Comparison of ENCODE assay signal across 27 cellular contexts in the genomic region with DNA sequence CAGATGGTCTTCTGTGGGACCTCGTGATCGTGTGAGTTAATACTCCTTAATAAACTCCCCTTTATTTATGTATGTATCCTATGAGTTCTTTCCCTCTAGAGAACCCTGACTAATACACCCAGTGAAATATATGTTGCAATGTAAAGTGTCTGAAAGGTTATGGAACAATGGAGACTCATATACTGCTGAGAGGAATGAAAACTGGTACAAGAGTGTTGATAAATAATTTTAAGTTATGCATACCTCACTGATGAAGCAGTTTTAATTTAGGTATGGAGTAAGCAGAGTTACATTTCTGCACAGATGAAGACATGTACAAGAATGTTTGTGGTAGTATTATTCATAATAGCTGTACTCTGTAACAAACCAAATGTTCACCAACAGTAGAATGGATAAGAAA.
"Had no signal": no experiment of that assay in that cellular context is flagged by ENCODE, and none has a peak within 500 bp of the region (broad histone marks: within the 10 kb centered on the region; RNA-seq: fewer than 3 reads in every experiment).

No MANE protein-coding gene starts in this region.

- H3K4me3 ChIP-seq: adrenal gland, body of pancreas, cardiac muscle cell, colonic mucosa, esophagus muscularis mucosa, gastroesophageal sphincter had no signal

- H3K27me3 Mint-ChIP-seq: activated CD8-positive, alpha-beta T cell treated with anti-CD3 and anti-CD28 coated beads for 36 hours; activated naive CD4-positive, alpha-beta T cell treated with anti-CD3 and anti-CD28 coated beads, Interleukin-2, amount 50 U/mL, for 24 hours; activated naive CD8-positive, alpha-beta T cell treated with anti-CD3 and anti-CD28 coated beads for 36 hours; activated naive CD8-positive, alpha-beta T cell treated with anti-CD3 and anti-CD28 coated beads, Interleukin-2, amount 50 U/mL, for 24 hours; activated T-helper 17 cell treated with anti-CD3 and anti-CD28 coated beads, Interleukin-2, amount 50 U/mL, for 72 hours had no signal

- H3K27ac ChIP-seq: adrenal gland, body of pancreas, cardiac muscle cell, colonic mucosa, esophagus muscularis mucosa, gastroesophageal sphincter had no signal

- H3K9me3 ChIP-seq: adrenal gland, body of pancreas, colonic mucosa, esophagus muscularis mucosa, gastroesophageal sphincter had no signal

- DNase-seq: activated CD4-positive, alpha-beta T cell treated with anti-CD3 and anti-CD28 coated beads for 48 hours; activated CD4-positive, alpha-beta T cell treated with anti-CD3 and anti-CD28 coated beads, Interleukin-2, amount 50 U/mL, for 1 hour; activated CD4-positive, alpha-beta T cell treated with anti-CD3 and anti-CD28 coated beads, Interleukin-2, amount 50 U/mL, for 48 hours; activated CD8-positive, alpha-beta memory T cell treated with anti-CD3 and anti-CD28 coated beads for 24 hours; activated CD8-positive, alpha-beta T cell treated with anti-CD3 and anti-CD28 coated beads for 36 hours; activated effector memory CD4-positive, alpha-beta T cell treated with Interleukin-2 at 50 U/mL for 16 hours; activated gamma-delta T cell treated with Interleukin-2 at 50 U/mL for 16 hours; activated naive CD4-positive, alpha-beta T cell treated with Interleukin-2 at 50 U/mL for 16 hours; activated naive CD8-positive, alpha-beta T cell treated with anti-CD3 and anti-CD28 coated beads for 36 hours; activated naive CD8-positive, alpha-beta T cell treated with anti-CD3 and anti-CD28 coated beads, Interleukin-2, amount 50 U/mL, for 24 hours; activated T-cell treated with anti-CD3 and anti-CD28 coated beads, Interleukin-2, amount 50 U/mL, for 4 hours; adrenal gland; amygdala; aorta; body of pancreas; central memory CD4-positive, alpha-beta T cell; cerebellar nuclear complex; colonic mucosa; effector CD8-positive, alpha-beta T cell; erythroblast; foreskin melanocyte; T-helper 2 cell had no signal

- ATAC-seq: activated CD8-positive, alpha-beta T cell treated with anti-CD3 and anti-CD28 coated beads for 36 hours; activated naive CD8-positive, alpha-beta T cell treated with anti-CD3 and anti-CD28 coated beads, Interleukin-2, amount 50 U/mL, for 24 hours; activated T-cell treated with anti-CD3 and anti-CD28 coated beads, Interleukin-2, amount 50 U/mL, for 4 hours; activated T-helper 17 cell treated with anti-CD3 and anti-CD28 coated beads, Interleukin-2, amount 50 U/mL, for 72 hours; body of pancreas; gastroesophageal sphincter had no signal

- H3K36me3 ChIP-seq: adrenal gland, cardiac muscle cell, colonic mucosa, esophagus muscularis mucosa, gastroesophageal sphincter had no signal

- H3K4me1 ChIP-seq: adrenal gland, body of pancreas, colonic mucosa, esophagus muscularis mucosa, gastroesophageal sphincter had no signal

- H3K27ac Mint-ChIP-seq: activated CD8-positive, alpha-beta T cell treated with anti-CD3 and anti-CD28 coated beads for 36 hours; activated naive CD4-positive, alpha-beta T cell treated with anti-CD3 and anti-CD28 coated beads, Interleukin-2, amount 50 U/mL, for 24 hours; activated naive CD8-positive, alpha-beta T cell treated with anti-CD3 and anti-CD28 coated beads for 36 hours; activated naive CD8-positive, alpha-beta T cell treated with anti-CD3 and anti-CD28 coated beads, Interleukin-2, amount 50 U/mL, for 24 hours; activated T-helper 17 cell treated with anti-CD3 and anti-CD28 coated beads, Interleukin-2, amount 50 U/mL, for 72 hours had no signal

- H3K4me1 Mint-ChIP-seq: activated naive CD4-positive, alpha-beta T cell treated with anti-CD3 and anti-CD28 coated beads, Interleukin-2, amount 50 U/mL, for 24 hours; activated naive CD8-positive, alpha-beta T cell treated with anti-CD3 and anti-CD28 coated beads for 36 hours; activated naive CD8-positive, alpha-beta T cell treated with anti-CD3 and anti-CD28 coated beads, Interleukin-2, amount 50 U/mL, for 24 hours; activated T-helper 17 cell treated with anti-CD3 and anti-CD28 coated beads, Interleukin-2, amount 50 U/mL, for 72 hours had no signal

- H3K4me3 Mint-ChIP-seq: activated CD8-positive, alpha-beta T cell treated with anti-CD3 and anti-CD28 coated beads for 36 hours; activated naive CD4-positive, alpha-beta T cell treated with anti-CD3 and anti-CD28 coated beads, Interleukin-2, amount 50 U/mL, for 24 hours; activated naive CD8-positive, alpha-beta T cell treated with anti-CD3 and anti-CD28 coated beads for 36 hours; activated naive CD8-positive, alpha-beta T cell treated with anti-CD3 and anti-CD28 coated beads, Interleukin-2, amount 50 U/mL, for 24 hours; activated T-cell treated with anti-CD3 and anti-CD28 coated beads, Interleukin-2, amount 50 U/mL, for 4 hours; activated T-helper 17 cell treated with anti-CD3 and anti-CD28 coated beads, Interleukin-2, amount 50 U/mL, for 72 hours had no signal

- H3K36me3 Mint-ChIP-seq: activated naive CD4-positive, alpha-beta T cell treated with anti-CD3 and anti-CD28 coated beads, Interleukin-2, amount 50 U/mL, for 24 hours; activated naive CD8-positive, alpha-beta T cell treated with anti-CD3 and anti-CD28 coated beads for 36 hours had no signal

- H3K27me3 ChIP-seq: adrenal gland, body of pancreas, cardiac muscle cell, colonic mucosa, esophagus muscularis mucosa, gastroesophageal sphincter had no signal
